8 cellular contexts compared by ENCODE assay signal in the genomic region with DNA sequence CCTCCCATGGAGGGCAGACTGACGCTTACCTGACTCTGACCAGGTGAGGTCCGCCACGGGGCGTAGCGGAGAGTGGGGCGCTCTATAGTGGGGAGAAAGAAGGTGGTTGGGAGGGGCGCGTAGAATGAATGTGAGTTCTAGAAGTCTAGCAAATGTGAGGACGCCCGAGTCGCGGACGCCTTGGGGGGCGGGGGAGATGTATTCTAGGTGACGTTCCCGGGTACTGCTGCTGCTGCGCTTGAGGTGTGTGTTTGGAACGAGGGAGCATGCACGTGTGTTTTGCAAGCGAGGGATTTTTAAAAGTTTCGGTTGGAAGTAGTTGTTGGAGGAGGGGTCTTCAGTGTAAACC. TPM values are rescaled to one million over a fixed set of nuclear protein-coding genes. Genes with fewer than 3 reads are reported as not detected.
A peak's percentile ranks its signal among the peaks of the same experiment; 100 is the strongest.
DNase-seq lines count a peak whose midpoint lies in the region; ATAC-seq, FAIRE-seq and TF ChIP-seq lines count a peak whose summit lies in the region.

No MANE protein-coding gene starts in this region.

- H3K4me2 ChIP-seq in SU-DHL-6 (ENCODE audit: low read depth, low read length, poor library complexity, severe bottlenecking) = peak overlapping the region; percentile 96
- H3K4me2 ChIP-seq in astrocyte (ENCODE audit: low read length) = peak overlapping the region; percentile 87

- CTCF ChIA-PET in Calu3 (lab: Charles Lee) = interaction anchor here (0.6 to 0.7 kb wide), 5 partner anchors 66 to 956 kb away, joined by 3 to 11 read pairs (median 7); no protein-coding TSS in a partner anchor

- DNase-seq in Calu3 (peak; percentile 56), HL-60 (ENCODE audit: low read depth in 1 of 2, low spot score in 1 of 2) (peak in 1 of 2 experiments; percentile 25), astrocyte (ENCODE audit: low read depth) (no peak), immature natural killer cell (no peak), epidermal melanocyte (ENCODE audit: insufficient read length, low spot score) (no peak)
- peak; percentile 35 for DNase-seq in stimulated activated CD4-positive, alpha-beta T cell treated with anti-CD3 and anti-CD28 coated beads, Interleukin-1b, Interleukin-23, amount 100 ng/mL, for 48 hours

- no peaks in the 10 kb centered on the region for H3K4me1 ChIP-seq in astrocyte (ENCODE audit: insufficient read depth, low read length)

- peak overlapping the region; percentile 95 for H3K9ac ChIP-seq in SU-DHL-6 (ENCODE audit: low read length)
- H3K9ac ChIP-seq in astrocyte (ENCODE audit: low read length) = peak overlapping the region; percentile 97

- H3K79me2 ChIP-seq in SU-DHL-6 (ENCODE audit: insufficient read depth, low read length) (peaks cover 43% of the 10 kb centered on the region), astrocyte (ENCODE audit: insufficient read depth, low read length) (peaks cover 53% of the 10 kb centered on the region)

- intact Hi-C loops in Calu3 (cut with micrococcal nuclease; ENCODE audit: unreplicated experiment) = loop anchor here (2.0 to 5.0 kb wide), 2 partner anchors 120 to 148 kb away; a partner anchor contains a TSS

- H3K9me3 Mint-ChIP-seq in Calu3 (ENCODE audit: low read depth, unreplicated experiment) = no peaks in the 10 kb centered on the region
- H3K9me3 Mint-ChIP-seq in astrocyte (ENCODE audit: unreplicated experiment) = no peaks in the 10 kb centered on the region
- H3K9me3 Mint-ChIP-seq in immature natural killer cell = no peaks in the 10 kb centered on the region

- no peak for TF ChIP-seq CTCF in Calu3 (IDR thresholded peaks at IDR 0.05; ENCODE audit: unreplicated experiment)
- no peak for TF ChIP-seq CTCF in HL-60 (IDR thresholded peaks at IDR 0.05; ENCODE audit: insufficient read depth, low read length)
- no peak for TF ChIP-seq CTCF in SU-DHL-6 (IDR thresholded peaks at IDR 0.05; ENCODE audit: insufficient read depth, low read length, poor library complexity, severe bottlenecking)
- no peak for TF ChIP-seq CTCF in astrocyte (IDR thresholded peaks at IDR 0.05; ENCODE audit: insufficient read depth, low read depth, low read length)

- ATAC-seq in GM19467 (IDR thresholded peaks at IDR 0.05; ENCODE audit: unreplicated experiment) = peak; percentile 41

- H4K20me1 ChIP-seq in SU-DHL-6 (ENCODE audit: low read depth, low read length) = no peaks in the 10 kb centered on the region
- peaks cover 5% of the 10 kb centered on the region for H4K20me1 ChIP-seq in astrocyte (ENCODE audit: insufficient read depth, low read length)

- H3K27me3 ChIP-seq in HL-60 (ENCODE audit: insufficient read depth, poor library complexity, severe bottlenecking) (no peaks in the 10 kb centered on the region), SU-DHL-6 (ENCODE audit: low read length) (no peaks in the 10 kb centered on the region), astrocyte (ENCODE audit: insufficient read depth, low read length) (no peaks in the 10 kb centered on the region)

- peak overlapping the region; percentile 93 for H3K27ac Mint-ChIP-seq in Calu3 (ENCODE audit: unreplicated experiment)
- peak overlapping the region; percentile 63 for H3K27ac Mint-ChIP-seq in astrocyte (ENCODE audit: unreplicated experiment)
- H3K27ac Mint-ChIP-seq in immature natural killer cell = peak overlapping the region; percentile 84 to 95 (median 94)

- H3K4me1 Mint-ChIP-seq in Calu3 (ENCODE audit: low read depth, unreplicated experiment) = peaks cover 16% of the 10 kb centered on the region
- H3K4me1 Mint-ChIP-seq in astrocyte (ENCODE audit: low read depth, unreplicated experiment) = no peaks in the 10 kb centered on the region
- H3K4me1 Mint-ChIP-seq in immature natural killer cell = peaks cover 26 to 31% of the 10 kb centered on the region in 2 donors

- peak overlapping the region; percentile 100 for H2AFZ ChIP-seq in SU-DHL-6 (ENCODE audit: low read depth, low read length, severe bottlenecking)
- peak overlapping the region; percentile 98 for H2AFZ ChIP-seq in astrocyte (ENCODE audit: low read depth, low read length)

- no peaks in the 10 kb centered on the region for H3K9me2 ChIP-seq in SU-DHL-6 (replicated peaks; ENCODE audit: insufficient read depth, low read length)

- H3K27ac ChIP-seq in HL-60 (replicated peaks) = peak overlapping the region; percentile 96
- peak overlapping the region; percentile 66 for H3K27ac ChIP-seq in SU-DHL-6 (ENCODE audit: low read depth, low read length)
- peak overlapping the region; percentile 96 for H3K27ac ChIP-seq in astrocyte (ENCODE audit: low read depth, low read length)

- H3K36me3 ChIP-seq in SU-DHL-6 (ENCODE audit: low read length) (peaks cover 18% of the 10 kb centered on the region), astrocyte (ENCODE audit: insufficient read depth, low read length) (peaks cover 9% of the 10 kb centered on the region)

- BruUV-seq in Calu3 (replicated peaks; lab: Mats Ljungman, UMichigan) = no TSS peak

- H3K9me3 ChIP-seq in SU-DHL-6 (ENCODE audit: insufficient read depth, low read length) (no peaks in the 10 kb centered on the region), astrocyte (ENCODE audit: insufficient read depth, low read depth, low read length) (no peaks in the 10 kb centered on the region)

- H3K4me3 ChIP-seq in HL-60 (replicated peaks; ENCODE audit: insufficient read depth, low read length) = peak overlapping the region; percentile 95
- H3K4me3 ChIP-seq in SU-DHL-6 (ENCODE audit: insufficient read depth, low read length, poor library complexity, severe bottlenecking) = peak overlapping the region; percentile 87
- peak overlapping the region; percentile 92 for H3K4me3 ChIP-seq in astrocyte (ENCODE audit: insufficient read depth, low read depth, low read length)

- H3F3A ChIP-seq in SU-DHL-6 (ENCODE audit: insufficient read depth) = no peaks in the 10 kb centered on the region

- H3K4me3 Mint-ChIP-seq in Calu3 (ENCODE audit: low read depth, unreplicated experiment) (peak overlapping the region; percentile 98), astrocyte (ENCODE audit: unreplicated experiment) (peak overlapping the region; percentile 98), immature natural killer cell (peak overlapping the region; percentile 90 to 98 (median 95))

- H3K36me3 Mint-ChIP-seq in Calu3 (ENCODE audit: insufficient read depth, unreplicated experiment) (peaks cover 56% of the 10 kb centered on the region), astrocyte (ENCODE audit: low read depth, unreplicated experiment) (peaks cover 2% of the 10 kb centered on the region), immature natural killer cell (no peaks in the 10 kb centered on the region)

- H3K27me3 Mint-ChIP-seq in Calu3 (ENCODE audit: unreplicated experiment) (no peaks in the 10 kb centered on the region), astrocyte (ENCODE audit: low read depth, unreplicated experiment) (no peaks in the 10 kb centered on the region), immature natural killer cell (ENCODE audit: low read depth in 3 of 3) (peaks cover 0 to 2% (median 0%) of the 10 kb centered on the region in 3 donors)

- no peak for FAIRE-seq in astrocyte (lab: Jason Lieb, UNC)

RNA-seq across cellular contexts. Expression of a gene that starts 0.8 kb away (rescaled TPM):
- total RNA-seq in Calu3 (2022) (75.7 and 78.1 TPM in 2 replicates), astrocyte (39.1 and 39.3 TPM in 2 replicates)
- polyA plus RNA-seq in immature natural killer cell = 10 to 100 TPM; 10.3 to 32.7 (median 14.2) TPM

RNA-seq across cellular contexts. Expression of a gene that starts 53.1 kb away (rescaled TPM):
- total RNA-seq in Calu3 (2022) (1.7 and 2.7 TPM in 2 replicates), astrocyte (0.75 and 1.4 TPM in 2 replicates)
- not detected for polyA plus RNA-seq in immature natural killer cell

Comparison
In these comparisons a context has a peak if more than half of its experiments do, and no peak if none do; other contexts are left out.
1. DNase-seq: peak in Calu3 (single experiment) and stimulated activated CD4-positive, alpha-beta T cell treated with anti-CD3 and anti-CD28 coated beads, Interleukin-1b, Interleukin-23, amount 100 ng/mL, for 48 hours (single experiment); none in astrocyte (single experiment), immature natural killer cell (0 of 3) and epidermal melanocyte (single experiment).
2. Peak in every context shown above with its lines, with median percentiles within 50 percentile points of each other: H3K27ac Mint-ChIP-seq, H3K4me3 Mint-ChIP-seq, H3K27ac ChIP-seq and H3K4me3 ChIP-seq.